ENCODE assay signal across 8 cellular contexts in genomic region chrX:73943900-73944581, GRCh38.
DNase-seq lines count a peak whose midpoint lies in the region; ATAC-seq and TF ChIP-seq lines count a peak whose summit lies in the region.

No MANE protein-coding gene starts in this region.

- H3K27me3 Mint-ChIP-seq in HFFc6 (ENCODE audit: insufficient read depth) (peaks cover 2% of the 10 kb centered on the region), osteocyte (ENCODE audit: unreplicated experiment) (no peaks in the 10 kb centered on the region)

- peak; percentile 100 for ATAC-seq in activated naive CD4-positive, alpha-beta T cell treated with anti-CD3 and anti-CD28 coated beads, Interleukin-2, amount 50 U/mL, for 72 hours

- H3K4me1 Mint-ChIP-seq in HFFc6 (ENCODE audit: low read depth) (peaks cover 7% of the 10 kb centered on the region), osteocyte (ENCODE audit: unreplicated experiment) (peaks cover 24% of the 10 kb centered on the region)

- intact Hi-C loops in head of caudate nucleus (cut with DNase I) = loop anchor here (10.0 kb wide), 2 partner anchors 71 to 89 kb away; partner anchors contain the start of gene XIST

- DNase-seq in GM06990 (ENCODE audit: extremely low read depth, insufficient read length) (peak; percentile 92), HFFc6 (peak; percentile 74), NAMALWA (ENCODE audit: low spot score) (peak; percentile 83), SK-N-MC (ENCODE audit: low read depth, low spot score) (no peak), head of caudate nucleus (peak; percentile 62 to 96 (median 92)), osteocyte (ENCODE audit: extremely low spot score, unreplicated experiment) (peak; percentile 97)
- DNase-seq in activated naive CD4-positive, alpha-beta T cell treated with anti-CD3 and anti-CD28 coated beads, Interleukin-2, amount 50 U/mL, for 72 hours (ENCODE audit: low spot score in 2 of 2) = peak; percentile 80 to 81

- H3K9me3 ChIP-seq in SK-N-MC (ENCODE audit: low read depth, low read length) = no peaks in the 10 kb centered on the region
- H3K9me3 ChIP-seq in thymus (ENCODE audit: control insufficient read depth) = no peaks in the 10 kb centered on the region

- peak overlapping the region; percentile 95 for H3K27ac ChIP-seq in SK-N-MC
- peak overlapping the region; percentile 36 for H3K27ac ChIP-seq in thymus (ENCODE audit: low read depth)

- no peaks in the 10 kb centered on the region; the same call in 1 of the 2 replicates for H3K36me3 ChIP-seq in GM06990 (ENCODE audit: control insufficient read depth, insufficient read depth, low read length)
- peaks cover 35% of the 10 kb centered on the region for H3K36me3 ChIP-seq in SK-N-MC (ENCODE audit: insufficient read depth, low read length)
- no peaks in the 10 kb centered on the region for H3K36me3 ChIP-seq in thymus (ENCODE audit: control insufficient read depth, insufficient read depth)

- H3K27me3 ChIP-seq in GM06990 (replicated peaks; ENCODE audit: control insufficient read depth, insufficient read depth, low read length) (no peaks in the 10 kb centered on the region), thymus (ENCODE audit: control insufficient read depth, insufficient read depth) (no peaks in the 10 kb centered on the region)

- no peaks in the 10 kb centered on the region for H3K4me1 ChIP-seq in thymus (ENCODE audit: control insufficient read depth, insufficient read depth, low read length)

- H3K4me3 ChIP-seq in GM06990 (replicated peaks; ENCODE audit: low read depth, low read length) (peak overlapping the region; percentile 99), SK-N-MC (peak overlapping the region; percentile 100), thymus (ENCODE audit: low read length) (peak overlapping the region; percentile 73)

- TF ChIP-seq CTCF in GM06990 (IDR thresholded peaks at IDR 0.05; ENCODE audit: insufficient read depth, low read length, poor library complexity, severe bottlenecking) = no peak
- no peak for TF ChIP-seq CTCF in HFFc6 (IDR thresholded peaks at IDR 0.05)
- TF ChIP-seq CTCF in osteocyte (IDR thresholded peaks at IDR 0.05) = no peak

- WGBS in thymus = under 1% methylated on average over 35 of the region's 35 CpGs

- peak overlapping the region; percentile 99 for H3K9ac ChIP-seq in SK-N-MC (ENCODE audit: insufficient read length)

- no peaks in the 10 kb centered on the region for H3K9me3 Mint-ChIP-seq in HFFc6
- H3K9me3 Mint-ChIP-seq in activated naive CD4-positive, alpha-beta T cell treated with anti-CD3 and anti-CD28 coated beads, Interleukin-2, amount 50 U/mL, for 72 hours = no peaks in the 10 kb centered on the region
- no peaks in the 10 kb centered on the region for H3K9me3 Mint-ChIP-seq in osteocyte (ENCODE audit: unreplicated experiment)

- peak overlapping the region; percentile 97 for H3K27ac Mint-ChIP-seq in HFFc6
- peak overlapping the region; percentile 96 to 97 for H3K27ac Mint-ChIP-seq in activated naive CD4-positive, alpha-beta T cell treated with anti-CD3 and anti-CD28 coated beads, Interleukin-2, amount 50 U/mL, for 72 hours
- peak overlapping the region; percentile 96 for H3K27ac Mint-ChIP-seq in osteocyte (ENCODE audit: unreplicated experiment)

- peak overlapping the region; percentile 96 for H3K4me3 Mint-ChIP-seq in HFFc6
- peak overlapping the region; percentile 93 for H3K4me3 Mint-ChIP-seq in osteocyte (ENCODE audit: unreplicated experiment)

- H3K36me3 Mint-ChIP-seq in HFFc6 (ENCODE audit: low read depth) (peaks cover 13% of the 10 kb centered on the region), osteocyte (ENCODE audit: unreplicated experiment) (peaks cover 13% of the 10 kb centered on the region)
- H3K36me3 Mint-ChIP-seq in activated naive CD4-positive, alpha-beta T cell treated with anti-CD3 and anti-CD28 coated beads, Interleukin-2, amount 50 U/mL, for 72 hours = peaks cover 5 to 15% of the 10 kb centered on the region in 2 donors
